In the genomic region with DNA sequence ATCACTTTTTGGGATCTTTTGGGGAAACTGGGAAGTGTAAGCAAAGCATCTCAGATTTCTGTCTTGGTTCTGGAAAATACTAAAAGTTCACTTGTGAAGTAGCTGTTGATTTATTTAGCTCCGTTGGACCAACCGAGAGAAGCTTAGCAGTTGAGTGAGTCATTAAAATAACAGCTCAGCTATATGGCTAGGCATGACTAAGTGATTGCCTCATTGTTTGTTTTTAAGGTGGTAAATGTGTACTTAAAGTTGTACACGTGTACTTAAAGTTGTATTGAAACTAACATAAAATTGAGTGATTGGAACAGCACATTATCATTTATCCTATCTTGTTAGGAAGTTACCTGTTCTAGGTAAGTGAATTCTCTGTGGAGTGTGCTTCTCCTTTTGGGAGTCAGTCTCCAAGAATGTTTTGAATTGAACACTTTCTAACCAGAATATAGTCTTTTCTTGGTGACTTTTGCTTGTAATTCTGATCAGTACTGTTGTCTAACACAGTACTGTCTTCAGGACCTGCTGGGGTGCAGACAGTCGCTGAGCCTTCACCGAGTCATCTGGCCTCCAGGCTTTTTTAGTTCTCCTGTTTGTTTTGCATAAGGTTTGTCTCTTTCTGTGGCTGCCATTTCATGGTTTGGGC, we compare ENCODE assay signal across 8 cellular contexts. TPM values are rescaled to one million over a fixed set of nuclear protein-coding genes. Genes with fewer than 3 reads are reported as not detected.
A peak's percentile ranks its signal among the peaks of the same experiment; 100 is the strongest.
DNase-seq lines count a peak whose midpoint lies in the region; ATAC-seq and TF ChIP-seq lines count a peak whose summit lies in the region.

No MANE protein-coding gene starts in this region.

- H3K9me3 Mint-ChIP-seq in HFFc6 = no peaks in the 10 kb centered on the region
- no peaks in the 10 kb centered on the region for H3K9me3 Mint-ChIP-seq in naive thymus-derived CD8-positive, alpha-beta T cell

- DNase-seq in ELR (ENCODE audit: low read depth) (peak; percentile 96), HFFc6 (peak; percentile 95), Panc1 (ENCODE audit: low read depth, low spot score) (peak; percentile 79), dedifferentiated amniotic fluid mesenchymal stem cell (ENCODE audit: extremely low spot score) (peak; percentile 95), NCI-H82 treated with DMSO at 0.1 percent for 48 hours (lab: John Stamatoyannopoulos, UW; ENCODE audit: unreplicated experiment) (no peak), nucleus accumbens (lab: John Stamatoyannopoulos, UW) (no peak)
- no peak for DNase-seq in naive thymus-derived CD8-positive, alpha-beta T cell

- intact Hi-C loops in Panc1 (cut with micrococcal nuclease; ENCODE audit: unreplicated experiment) = no loop called here

- H3K27ac Mint-ChIP-seq in HFFc6 = peak overlapping the region; percentile 91
- H3K27ac Mint-ChIP-seq in naive thymus-derived CD8-positive, alpha-beta T cell = peak overlapping the region in 7 of 10 donors; percentile 15 to 87 (median 71)

- H3K4me1 Mint-ChIP-seq in HFFc6 (ENCODE audit: low read depth) = peaks cover 68% of the 10 kb centered on the region
- peaks cover 26 to 57% (median 48%) of the 10 kb centered on the region in 4 donors for H3K4me1 Mint-ChIP-seq in naive thymus-derived CD8-positive, alpha-beta T cell

- POLR2A ChIA-PET in Panc1 (lab: Charles Lee) = no interaction called here
- POLR2A ChIA-PET in naive thymus-derived CD8-positive, alpha-beta T cell (lab: Charles Lee) = no interaction called here

- no peaks in the 10 kb centered on the region for H3K9me3 ChIP-seq in Panc1 (ENCODE audit: control insufficient read depth, insufficient read depth, low read depth, low read length)

- no peaks in the 10 kb centered on the region for H3K27me3 ChIP-seq in Panc1 (ENCODE audit: control insufficient read depth, insufficient read depth, low read length)

- peak overlapping the region; percentile 77 to 87 for H3K4me3 ChIP-seq in Panc1 (ENCODE audit: low read depth in 2 of 2, low read length in 2 of 2)

- peaks cover 18% of the 10 kb centered on the region for H3K36me3 ChIP-seq in Panc1 (ENCODE audit: control insufficient read depth, insufficient read depth, low read length)

- BruUV-seq in Panc1 (replicated peaks; lab: Mats Ljungman, UMichigan) = no TSS peak

- ATAC-seq in Panc1 (peak; percentile 51), HG03039 (IDR thresholded peaks at IDR 0.05; ENCODE audit: unreplicated experiment) (no peak)
- ATAC-seq in naive thymus-derived CD8-positive, alpha-beta T cell = no peak

- H3K4me1 ChIP-seq in Panc1 (ENCODE audit: control insufficient read depth, insufficient read depth, low read length) = peaks cover 32% of the 10 kb centered on the region

- in situ Hi-C loops in Panc1 (cut with HindIII; ENCODE audit: low pct_unique_long_range_greater_than_20kb, low sequenced_read_pairs) = no loop called here

- H3K36me3 Mint-ChIP-seq in HFFc6 (ENCODE audit: low read depth) = peaks cover 29% of the 10 kb centered on the region
- peaks cover 0 to 22% (median 3%) of the 10 kb centered on the region in 3 donors for H3K36me3 Mint-ChIP-seq in naive thymus-derived CD8-positive, alpha-beta T cell

- TF ChIP-seq CTCF in HFFc6 (IDR thresholded peaks at IDR 0.05) = no peak
- no peak for TF ChIP-seq CTCF in Panc1 (IDR thresholded peaks at IDR 0.05)

- peak overlapping the region; percentile 98 for H3K4me3 Mint-ChIP-seq in HFFc6
- H3K4me3 Mint-ChIP-seq in naive thymus-derived CD8-positive, alpha-beta T cell = peak overlapping the region in 7 of 10 donors; percentile 20 to 76 (median 61)

- CTCF ChIA-PET in Panc1 (lab: Charles Lee) = no interaction called here

- peaks cover 3% of the 10 kb centered on the region for H3K27me3 Mint-ChIP-seq in HFFc6 (ENCODE audit: insufficient read depth)
- H3K27me3 Mint-ChIP-seq in naive thymus-derived CD8-positive, alpha-beta T cell = no peaks in the 10 kb centered on the region

- H3K27ac ChIP-seq in Panc1 (ENCODE audit: low read length) = peak overlapping the region; percentile 94

RNA-seq across cellular contexts. Expression of a gene that starts 2.9 kb away (rescaled TPM):
- 1 to 10 TPM; 7.6 to 9.3 (median 9.0) TPM for total RNA-seq in HFFc6 (2021; fragmentation: NEBNext Ultra II Directional; extraction: Animal tissue kit (Norgen Biotek cat#: 25700))
- total RNA-seq in Panc1 (2021; ENCODE audit: unreplicated experiment) = 22.8 TPM
- 9.0 TPM for polyA plus RNA-seq in Panc1 (2012; ENCODE audit: insufficient read length)
- total RNA-seq in naive thymus-derived CD8-positive, alpha-beta T cell = 10 to 100 TPM; 26.6 to 37.5 TPM
- polyA plus RNA-seq in naive thymus-derived CD8-positive, alpha-beta T cell = 10 to 100 TPM in 1 of 3 donors, 1 to 10 TPM in 2; 4.8 to 11.4 (median 7.2) TPM

RNA-seq across cellular contexts. Expression of a gene that starts 40.1 kb away (rescaled TPM):
- 1 to 10 TPM; 1.0 to 2.0 (median 1.5) TPM for total RNA-seq in HFFc6 (2021; fragmentation: NEBNext Ultra II Directional; extraction: Animal tissue kit (Norgen Biotek cat#: 25700))
- total RNA-seq in Panc1 (2021; ENCODE audit: unreplicated experiment) = 4.8 TPM
- 7.1 TPM for polyA plus RNA-seq in Panc1 (2012; ENCODE audit: insufficient read length)
- 1 to 10 TPM; 1.1 to 1.2 TPM for total RNA-seq in naive thymus-derived CD8-positive, alpha-beta T cell
- under 1 TPM in 2 of 3 donors, not detected in 1; 0.22 to 0.27 TPM for polyA plus RNA-seq in naive thymus-derived CD8-positive, alpha-beta T cell

Comparison
In these comparisons a context has a peak if more than half of its experiments do, and no peak if none do; other contexts are left out.
1. DNase-seq: peak in ELR (single experiment), HFFc6 (single experiment), Panc1 (single experiment) and dedifferentiated amniotic fluid mesenchymal stem cell (single experiment); none in naive thymus-derived CD8-positive, alpha-beta T cell (0 of 10), NCI-H82 treated with DMSO at 0.1 percent for 48 hours (single experiment) and nucleus accumbens (0 of 56).